In genomic region chr6:123562264-123562663, GRCh38 we compare ENCODE assay signal across 18 cellular contexts.
DNase-seq lines count a peak whose midpoint lies in the region; ATAC-seq and TF ChIP-seq lines count a peak whose summit lies in the region.
"Had no signal": no experiment of that assay in that cellular context is flagged by ENCODE, and none has a peak within 500 bp of the region (broad histone marks: within the 10 kb centered on the region; RNA-seq: fewer than 3 reads in every experiment).

No MANE protein-coding gene starts in this region.

- no peak overlapping the region for H3K4me3 ChIP-seq in A673 (ENCODE audit: low read depth, low read length, poor library complexity, severe bottlenecking)
- H3K4me3 ChIP-seq in HUES64 (ENCODE audit: low read length), result no peak overlapping the region
- H3K4me3 ChIP-seq in endodermal cell (ENCODE audit: low read length), result no peak overlapping the region
- no peak overlapping the region for H3K4me3 ChIP-seq in gastrocnemius medialis
- H3K4me3 ChIP-seq in upper lobe of right lung, result no peak overlapping the region

- POLR2A ChIA-PET in A673 (lab: Charles Lee; ENCODE audit: low non-redundant PET), result no interaction called here

- 96% methylated on average over 1 of the region's 1 CpG for WGBS in HUES64
- WGBS in endodermal cell (ENCODE audit: insufficient coverage in 1 of 2, insufficient read length in 1 of 2), 2 experiments, result 80 to 91% methylated on average over 1 of the region's 1 CpG

- H3K4me3 Mint-ChIP-seq in endodermal cell, result no peak overlapping the region
- no peak overlapping the region for H3K4me3 Mint-ChIP-seq in activated T-helper 17 cell treated with anti-CD3 and anti-CD28 coated beads, Interleukin-2, amount 50 U/mL, for 72 hours
- H3K4me3 Mint-ChIP-seq: CD4-positive, alpha-beta memory T cell; H9 had no signal

- DNase-seq in A673 (ENCODE audit: low spot score) (no peak), endodermal cell (no peak), gastrocnemius medialis (no peak), amniotic stem cell (lab: John Stamatoyannopoulos, UW) (no peak), upper lobe of right lung (no peak)
- DNase-seq: ACHN; C1 segment of cervical spinal cord; Calu3; CD4-positive, alpha-beta memory T cell; COR-L47; DMS53; DMS79 treated with DMSO at 0.1 percent for 48 hours; GF-D8; H9 had no signal

- intact Hi-C loops in A673 (cut with micrococcal nuclease; ENCODE audit: unreplicated experiment) (no loop called here), gastrocnemius medialis (cut with DNase I; ENCODE audit: low total_unique reads) (no loop called here), upper lobe of right lung (cut with DNase I) (no loop called here)

- H3K36me3 ChIP-seq in A673 (ENCODE audit: insufficient read depth, low read length, poor library complexity, severe bottlenecking) (no peaks in the 10 kb centered on the region), HUES64 (ENCODE audit: insufficient read depth, low read length) (no peaks in the 10 kb centered on the region), endodermal cell (ENCODE audit: control insufficient read depth, insufficient read depth, low read length) (peaks cover 31% of the 10 kb centered on the region), gastrocnemius medialis (no peaks in the 10 kb centered on the region), upper lobe of right lung (no peaks in the 10 kb centered on the region)

- TF ChIP-seq POLR2A in gastrocnemius medialis (IDR thresholded peaks at IDR 0.05), result no peak

- H3K4me1 ChIP-seq in A673 (ENCODE audit: insufficient read depth, low read length, poor library complexity, severe bottlenecking) (peaks cover 33% of the 10 kb centered on the region), HUES64 (ENCODE audit: insufficient read depth, low read length) (peaks cover 34% of the 10 kb centered on the region), endodermal cell (ENCODE audit: control insufficient read depth, insufficient read depth, low read length) (no peaks in the 10 kb centered on the region), gastrocnemius medialis (peaks cover 41 to 66% of the 10 kb centered on the region in 2 donors), upper lobe of right lung (no peaks in the 10 kb centered on the region)

- no peaks in the 10 kb centered on the region for H3K27me3 ChIP-seq in A673 (replicated peaks; ENCODE audit: insufficient read depth, low read depth, low read length, poor library complexity)
- no peaks in the 10 kb centered on the region for H3K27me3 ChIP-seq in HUES64 (ENCODE audit: insufficient read depth, low read length)
- H3K27me3 ChIP-seq in endodermal cell (ENCODE audit: control insufficient read depth, insufficient read depth, low read length, poor library complexity, severe bottlenecking), result no peaks in the 10 kb centered on the region
- H3K27me3 ChIP-seq in gastrocnemius medialis, result no peaks in the 10 kb centered on the region
- H3K27me3 ChIP-seq in upper lobe of right lung, result no peaks in the 10 kb centered on the region

- no peak for ATAC-seq in gastrocnemius medialis
- ATAC-seq in activated T-helper 17 cell treated with anti-CD3 and anti-CD28 coated beads, Interleukin-2, amount 50 U/mL, for 72 hours (replicated peaks), result no peak
- ATAC-seq in upper lobe of right lung, result no peak
- ATAC-seq: HCT116 had no signal

- no peaks in the 10 kb centered on the region for H3K27me3 Mint-ChIP-seq in endodermal cell (ENCODE audit: insufficient read depth)
- no peaks in the 10 kb centered on the region for H3K27me3 Mint-ChIP-seq in activated T-helper 17 cell treated with anti-CD3 and anti-CD28 coated beads, Interleukin-2, amount 50 U/mL, for 72 hours
- H3K27me3 Mint-ChIP-seq: CD4-positive, alpha-beta memory T cell had no signal

- H3K27ac ChIP-seq in A673 (ENCODE audit: low read depth, low read length, poor library complexity, severe bottlenecking) (peak overlapping the region; percentile 40), HUES64 (ENCODE audit: low read depth, low read length) (0 out of 2 replicates have a peak overlapping the region, but pooled peaks have one; percentile 10), endodermal cell (ENCODE audit: low read depth, low read length) (no peak overlapping the region), gastrocnemius medialis (peak overlapping the region in 3 of 4 donors; percentile 68 to 79 (median 75)), upper lobe of right lung (no peak overlapping the region)
- H3K27ac ChIP-seq: 22Rv1 had no signal

- peaks cover 7% of the 10 kb centered on the region for H3K9me3 Mint-ChIP-seq in endodermal cell
- H3K9me3 Mint-ChIP-seq in activated T-helper 17 cell treated with anti-CD3 and anti-CD28 coated beads, Interleukin-2, amount 50 U/mL, for 72 hours, result peaks cover 22% of the 10 kb centered on the region

- BruUV-seq in A673 (replicated peaks; lab: Mats Ljungman, UMichigan), result no TSS peak

- no peaks in the 10 kb centered on the region for H3K9me3 ChIP-seq in A673 (ENCODE audit: low read depth, low read length, poor library complexity, severe bottlenecking)
- no peaks in the 10 kb centered on the region for H3K9me3 ChIP-seq in HUES64 (ENCODE audit: insufficient read depth, low read depth, low read length)
- no peaks in the 10 kb centered on the region for H3K9me3 ChIP-seq in endodermal cell (ENCODE audit: control insufficient read depth, low read length)
- no peaks in the 10 kb centered on the region for H3K9me3 ChIP-seq in gastrocnemius medialis
- no peaks in the 10 kb centered on the region for H3K9me3 ChIP-seq in upper lobe of right lung

- H3K27ac Mint-ChIP-seq in endodermal cell, result peak overlapping the region; percentile 58
- no peak overlapping the region for H3K27ac Mint-ChIP-seq in activated T-helper 17 cell treated with anti-CD3 and anti-CD28 coated beads, Interleukin-2, amount 50 U/mL, for 72 hours
- H3K27ac Mint-ChIP-seq: CD4-positive, alpha-beta memory T cell had no signal

- in situ Hi-C loops in gastrocnemius medialis (cut with MboI; ENCODE audit: low sequenced_read_pairs in 4 of 4), result no loop called here

- no peak overlapping the region for H3K9ac ChIP-seq in HUES64 (ENCODE audit: low read depth, low read length)
- no peak overlapping the region for H3K9ac ChIP-seq in endodermal cell (ENCODE audit: extremely low read depth, low read length, poor library complexity, severe bottlenecking)

- CTCF ChIA-PET in A673 (lab: Charles Lee), result no interaction called here

- TF ChIP-seq CTCF in A673 (conservative IDR thresholded peaks at IDR 0.05; ENCODE audit: low read depth, low read length) (no peak), endodermal cell (conservative IDR thresholded peaks at IDR 0.05) (no peak), gastrocnemius medialis (IDR thresholded peaks at IDR 0.05 in 4 of 5, conservative IDR thresholded peaks at IDR 0.05 in 1 of 5) (no peak), upper lobe of right lung (IDR thresholded peaks at IDR 0.05) (no peak)

- peaks cover 35% of the 10 kb centered on the region for H3K36me3 Mint-ChIP-seq in endodermal cell (ENCODE audit: low read depth)
- H3K36me3 Mint-ChIP-seq in activated T-helper 17 cell treated with anti-CD3 and anti-CD28 coated beads, Interleukin-2, amount 50 U/mL, for 72 hours (ENCODE audit: low read depth), result no peaks in the 10 kb centered on the region
- H3K36me3 Mint-ChIP-seq: CD4-positive, alpha-beta memory T cell had no signal

- H3K4me1 Mint-ChIP-seq in endodermal cell, result peaks cover 63% of the 10 kb centered on the region
- no peaks in the 10 kb centered on the region for H3K4me1 Mint-ChIP-seq in activated T-helper 17 cell treated with anti-CD3 and anti-CD28 coated beads, Interleukin-2, amount 50 U/mL, for 72 hours
- H3K4me1 Mint-ChIP-seq: CD4-positive, alpha-beta memory T cell had no signal

Comparison
In these comparisons a context has a peak if more than half of its experiments do, and no peak if none do; other contexts are left out.
1. H3K27ac ChIP-seq: peak in A673 (single experiment), HUES64 (single experiment) and gastrocnemius medialis (3 of 4); none in endodermal cell (single experiment) and upper lobe of right lung (single experiment).